In the genomic region with DNA sequence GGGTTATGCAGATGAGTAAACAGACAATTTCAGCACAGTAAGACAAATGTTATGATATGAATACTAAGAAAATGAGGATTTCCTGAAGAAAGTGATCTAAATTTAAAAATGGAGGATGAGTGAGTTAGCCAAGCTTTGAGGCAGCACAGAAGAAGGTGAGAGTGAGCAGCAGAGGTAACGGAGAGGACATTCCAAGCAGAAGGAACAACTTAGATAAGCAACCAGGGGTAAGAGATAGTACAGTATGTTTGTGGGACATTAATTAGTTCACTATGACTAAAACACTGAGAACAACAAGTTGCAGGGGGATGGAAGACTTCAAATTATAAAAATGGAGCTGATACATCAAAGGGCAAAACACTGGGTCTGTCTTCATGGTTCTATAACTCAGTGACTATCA, we compare ENCODE assay signal across 14 cellular contexts.
"Had no signal": no experiment of that assay in that cellular context is flagged by ENCODE, and none has a peak within 500 bp of the region (broad histone marks: within the 10 kb centered on the region; RNA-seq: fewer than 3 reads in every experiment).

No MANE protein-coding gene starts in this region.

- DNase-seq: activated CD4-positive, alpha-beta T cell treated with anti-CD3 and anti-CD28 coated beads for 1 hour; activated CD4-positive, alpha-beta T cell treated with anti-CD3 and anti-CD28 coated beads, Interleukin-2, amount 50 U/mL, for 48 hours; activated effector memory CD4-positive, alpha-beta T cell treated with anti-CD3 and anti-CD28 coated beads, Interleukin-2, amount 50 U/mL, for 16 hours; effector CD4-positive, alpha-beta T cell; foreskin melanocyte; heart left ventricle; islet precursor cell; pancreas; stimulated activated CD4-positive, alpha-beta T cell treated with anti-CD3 and anti-CD28 coated beads, Interleukin-4, amount 100 ng/mL, for 24 hours; T-helper 9 cell had no signal

- H3K4me1 ChIP-seq: pancreas, tibial nerve had no signal

- H3K4me3 ChIP-seq: cardiac muscle cell, coronary artery, heart left ventricle, pancreas, tibial nerve had no signal

- ATAC-seq: heart left ventricle, left lobe of liver, pancreas had no signal

- H3K27me3 ChIP-seq: cardiac muscle cell, heart left ventricle, pancreas, tibial nerve had no signal

- H3K9me3 ChIP-seq: heart left ventricle, pancreas, tibial nerve had no signal

- H3K27ac ChIP-seq: cardiac muscle cell, coronary artery, heart left ventricle, pancreas, tibial nerve had no signal
